In the genomic region with DNA sequence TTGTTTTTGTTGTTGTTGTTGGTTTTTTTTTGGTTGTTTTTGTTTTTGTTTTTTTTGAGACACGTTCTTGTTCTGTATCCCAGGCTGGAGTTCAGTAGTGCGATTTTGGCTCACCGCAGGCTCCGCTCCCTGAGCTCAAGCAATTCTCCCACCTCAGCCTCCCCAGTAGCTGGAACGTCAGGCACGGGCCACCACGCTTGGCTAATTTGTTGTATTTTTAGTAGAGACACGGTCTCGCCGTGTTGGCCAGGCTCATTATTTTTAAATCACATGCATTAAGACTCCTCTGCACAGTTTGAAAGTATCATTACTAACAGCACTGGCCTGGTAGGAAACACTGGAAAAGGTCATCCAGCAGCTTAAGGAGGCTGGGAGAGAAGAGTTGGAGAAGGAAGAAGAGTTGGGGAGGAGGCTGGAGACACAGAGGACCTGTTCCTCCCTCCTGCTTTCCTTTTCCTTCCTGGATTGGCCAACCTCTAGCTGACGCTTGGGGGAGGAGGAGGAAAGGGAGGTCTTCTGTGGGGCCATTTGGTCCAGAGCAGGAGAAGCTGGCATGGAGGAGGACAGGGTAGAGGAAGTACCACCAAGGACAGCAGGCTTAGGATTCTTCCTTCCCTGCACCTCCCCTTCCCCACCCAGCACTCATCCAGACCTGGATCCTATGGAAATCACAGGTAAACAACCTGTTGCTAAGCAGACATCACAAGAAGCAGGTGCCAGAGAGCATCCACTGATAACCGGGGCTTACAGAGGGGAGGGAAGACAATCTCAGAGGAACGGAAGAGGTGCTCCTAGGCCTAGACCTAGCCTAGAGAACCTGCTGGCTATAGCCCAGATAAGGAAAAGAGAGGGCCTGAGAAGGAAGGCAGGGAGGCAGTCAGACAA, we compare ENCODE assay signal across 14 cellular contexts.
A peak's percentile ranks its signal among the peaks of the same experiment; 100 is the strongest.
DNase-seq lines count a peak whose midpoint lies in the region; TF ChIP-seq lines count a peak whose summit lies in the region.
"Had no signal": no experiment of that assay in that cellular context is flagged by ENCODE, and none has a peak within 500 bp of the region (broad histone marks: within the 10 kb centered on the region; RNA-seq: fewer than 3 reads in every experiment).

No MANE protein-coding gene starts in this region.

- H3K4me1 ChIP-seq in BE2C (peaks cover 34% of the 10 kb centered on the region), breast epithelium (peaks cover 0 to 14% of the 10 kb centered on the region in 2 donors), mesenchymal stem cell (ENCODE audit: control insufficient read depth, insufficient read depth, low read depth, low read length) (peaks cover 6% of the 10 kb centered on the region)

- peak overlapping the region; percentile 73 for H4K91ac ChIP-seq in mesenchymal stem cell (ENCODE audit: low read length)

- H3K14ac ChIP-seq in mesenchymal stem cell (ENCODE audit: low read length in 2 of 2): no peak overlapping the region

- no peak overlapping the region for H3K4ac ChIP-seq in mesenchymal stem cell (ENCODE audit: low read depth in 1 of 2, low read length in 2 of 2)

- no peaks in the 10 kb centered on the region for H3K27me3 ChIP-seq in BE2C
- H3K27me3 ChIP-seq in breast epithelium: no peaks in the 10 kb centered on the region
- peaks cover 75 to 82% of the 10 kb centered on the region in 2 experiments for H3K27me3 ChIP-seq in mesenchymal stem cell (ENCODE audit: control insufficient read depth in 1 of 2, insufficient read depth in 1 of 2, low read length in 2 of 2)

- no peak overlapping the region for H3K4me2 ChIP-seq in mesenchymal stem cell (ENCODE audit: low read length, poor library complexity, severe bottlenecking)

- DNase-seq in BE2C (no peak), DMS53 (lab: John Stamatoyannopoulos, UW) (peak; percentile 96), breast epithelium (ENCODE audit: low spot score in 2 of 2) (no peak), mesenchymal stem cell (no peak), SKM-1 (lab: John Stamatoyannopoulos, UW; ENCODE audit: unreplicated experiment) (no peak), middle frontal gyrus (ENCODE audit: extremely low spot score, low spot score) (no peak), SIG-M5 treated with dmso at 0.1 percent for 504 hours (lab: John Stamatoyannopoulos, UW; ENCODE audit: unreplicated experiment) (no peak)
- DNase-seq in stimulated activated CD8-positive, alpha-beta memory T cell treated with anti-CD3 and anti-CD28 coated beads, Interleukin-4, amount 100 ng/mL, for 48 hours: no peak
- DNase-seq: activated CD4-positive, CD25-positive, alpha-beta regulatory T cell treated with anti-CD3 and anti-CD28 coated beads, Interleukin-2, amount 50 U/mL, for 72 hours; activated effector memory CD4-positive, alpha-beta T cell treated with Interleukin-2 at 50 U/mL for 16 hours; dermis blood vessel endothelial cell; DND-41; GM23248 had no signal

- H2BK12ac ChIP-seq in mesenchymal stem cell (ENCODE audit: low read length in 2 of 2): peak overlapping the region in 1 of 2 experiments; percentile 12

- no peaks in the 10 kb centered on the region for H3K36me3 ChIP-seq in BE2C
- no peaks in the 10 kb centered on the region for H3K36me3 ChIP-seq in breast epithelium
- H3K36me3 ChIP-seq in mesenchymal stem cell (ENCODE audit: control insufficient read depth in 1 of 2, insufficient read depth in 2 of 2, low read depth in 1 of 2, low read length in 2 of 2): no peaks in the 10 kb centered on the region
- H3K36me3 ChIP-seq: thoracic aorta had no signal

- no peak overlapping the region for H3K9ac ChIP-seq in mesenchymal stem cell (ENCODE audit: low read length)
- H3K9ac ChIP-seq: GM23248 had no signal

- H3K18ac ChIP-seq in mesenchymal stem cell (ENCODE audit: low read depth in 1 of 2, low read length in 2 of 2): peak overlapping the region in 1 of 2 experiments; percentile 47

- H3K23ac ChIP-seq in mesenchymal stem cell (ENCODE audit: low read length in 2 of 2): no peak overlapping the region

- no peak overlapping the region for H2BK15ac ChIP-seq in mesenchymal stem cell (ENCODE audit: low read depth, poor library complexity, severe bottlenecking)

- WGBS in mesenchymal stem cell: 88% methylated on average over 6 of the region's 13 CpGs

- no peaks in the 10 kb centered on the region for H3K79me1 ChIP-seq in mesenchymal stem cell (replicated peaks; ENCODE audit: low read length, poor library complexity, severe bottlenecking)

- TF ChIP-seq CTCF in BE2C (IDR thresholded peaks at IDR 0.05; ENCODE audit: low read depth, low read length): no peak
- TF ChIP-seq CTCF in breast epithelium (IDR thresholded peaks at IDR 0.05): no peak

- H4K8ac ChIP-seq in mesenchymal stem cell (ENCODE audit: low read length): no peak overlapping the region

- H2BK5ac ChIP-seq in mesenchymal stem cell (ENCODE audit: low read depth, low read length, poor library complexity, severe bottlenecking): no peak overlapping the region

- no peak overlapping the region for H2AFZ ChIP-seq in mesenchymal stem cell (ENCODE audit: low read depth, low read length)
- H2AFZ ChIP-seq: GM23248 had no signal

- peak overlapping the region; percentile 90 to 95 for H3K27ac ChIP-seq in breast epithelium
- H3K27ac ChIP-seq in mesenchymal stem cell (ENCODE audit: low read length, poor library complexity, severe bottlenecking): no peak overlapping the region
- H3K27ac ChIP-seq: GM23248, thoracic aorta had no signal

- H3K9me3 ChIP-seq in BE2C: no peaks in the 10 kb centered on the region
- no peaks in the 10 kb centered on the region for H3K9me3 ChIP-seq in breast epithelium
- H3K9me3 ChIP-seq in mesenchymal stem cell (ENCODE audit: control insufficient read depth, low read length): no peaks in the 10 kb centered on the region
- H3K9me3 ChIP-seq: thoracic aorta had no signal

- no peak overlapping the region for H2AK5ac ChIP-seq in mesenchymal stem cell (ENCODE audit: low read length, severe bottlenecking)

- TF ChIP-seq POLR2A in breast epithelium (IDR thresholded peaks at IDR 0.05): no peak

- H2BK120ac ChIP-seq in mesenchymal stem cell (ENCODE audit: low read depth, low read length): no peak overlapping the region

- H3K4me3 ChIP-seq in BE2C (ENCODE audit: low read depth, low read length) (peak overlapping the region; percentile 63; the same call in 1 of the 2 replicates), breast epithelium (peak overlapping the region in 2 of 3 donors; percentile 48 to 60), mesenchymal stem cell (ENCODE audit: insufficient read depth in 1 of 2, low read depth in 1 of 2, low read length in 2 of 2) (no peak overlapping the region)
- H3K4me3 ChIP-seq: GM23248 had no signal

- intact Hi-C loops in breast epithelium (cut with DNase I; ENCODE audit: low total_unique reads): no loop called here

Comparison
In these comparisons a context has a peak if more than half of its experiments do, and no peak if none do; other contexts are left out.
1. H3K4me3 ChIP-seq: peak in BE2C (single experiment) and breast epithelium (2 of 3); none in mesenchymal stem cell (0 of 2).